ENCODE assay signal across 16 cellular contexts in the genomic region with DNA sequence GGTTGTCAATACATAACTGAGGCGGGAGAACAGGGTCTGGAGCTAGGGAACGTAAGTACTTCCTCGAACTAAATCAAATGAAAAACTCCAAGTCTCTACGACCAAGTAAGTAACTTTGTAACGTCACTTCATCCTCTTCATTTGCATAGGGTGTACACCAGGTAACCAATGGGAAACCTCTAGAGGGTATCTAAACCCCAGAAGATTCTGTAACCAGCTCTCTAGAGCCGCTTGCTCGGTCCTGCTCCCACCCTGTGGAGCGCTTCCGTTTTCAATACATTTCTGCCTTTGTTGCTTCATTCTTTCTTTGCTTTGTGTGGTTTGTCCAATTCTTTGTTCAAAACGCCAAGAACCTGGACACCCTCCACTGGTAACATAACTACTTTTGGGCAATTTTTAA.
A peak's percentile ranks its signal among the peaks of the same experiment; 100 is the strongest.
DNase-seq lines count a peak whose midpoint lies in the region; ATAC-seq and TF ChIP-seq lines count a peak whose summit lies in the region.
"Had no signal": no experiment of that assay in that cellular context is flagged by ENCODE, and none has a peak within 500 bp of the region (broad histone marks: within the 10 kb centered on the region; RNA-seq: fewer than 3 reads in every experiment).

No MANE protein-coding gene starts in this region.

- peak overlapping the region; percentile 67 to 87 for H3K27ac ChIP-seq in aorta (ENCODE audit: low read depth in 1 of 2, low read length in 2 of 2)
- H3K27ac ChIP-seq in adrenal gland: no peak overlapping the region
- H3K27ac ChIP-seq: right atrium auricular region, transverse colon had no signal

- H3K36me3 ChIP-seq in aorta (ENCODE audit: control insufficient read depth in 1 of 2, insufficient read depth in 2 of 2, low read length in 1 of 2) (no peaks in the 10 kb centered on the region), adrenal gland (replicated peaks in 1 of 2) (no peaks in the 10 kb centered on the region)
- H3K36me3 ChIP-seq: right atrium auricular region, transverse colon had no signal

- H3K4me1 ChIP-seq in aorta (ENCODE audit: control insufficient read depth in 1 of 2, insufficient read depth in 2 of 2, low read length in 2 of 2): no peaks in the 10 kb centered on the region
- H3K4me1 ChIP-seq in adrenal gland (replicated peaks in 1 of 2): no peaks in the 10 kb centered on the region
- H3K4me1 ChIP-seq: right atrium auricular region had no signal

- intact Hi-C loops in aorta (cut with DNase I) (no loop called here), adrenal gland (cut with DNase I) (no loop called here)

- H3K9me3 ChIP-seq in aorta (ENCODE audit: control insufficient read depth, low read length) (no peaks in the 10 kb centered on the region), adrenal gland (replicated peaks in 1 of 3) (no peaks in the 10 kb centered on the region)
- H3K9me3 ChIP-seq: right atrium auricular region, transverse colon had no signal

- no peak for DNase-seq in aorta
- DNase-seq in adrenal gland: no peak
- no peak for DNase-seq in NCI-H345 (lab: John Stamatoyannopoulos, UW)
- DNase-seq in kidney glomerular epithelial cell (lab: John Stamatoyannopoulos, UW): no peak
- DNase-seq: caudate nucleus; CD8-positive, alpha-beta T cell; effector memory CD8-positive, alpha-beta T cell; NCI-H1930; NCI-H69; nephron progenitor cell; transverse colon had no signal

- TF ChIP-seq POLR2A in adrenal gland (IDR thresholded peaks at IDR 0.05): no peak

- TF ChIP-seq CTCF in adrenal gland (IDR thresholded peaks at IDR 0.05): no peak

- H3K27me3 ChIP-seq in aorta (ENCODE audit: control insufficient read depth in 1 of 2, insufficient read depth in 2 of 2, low read length in 1 of 2): no peaks in the 10 kb centered on the region
- H3K27me3 ChIP-seq in adrenal gland: no peaks in the 10 kb centered on the region
- H3K27me3 ChIP-seq: right atrium auricular region, transverse colon had no signal

- 74 to 75% methylated on average over 10 of the region's 10 CpGs for WGBS in aorta, 2 donors
- WGBS in adrenal gland, 4 donors: 84 to 89% (median 89%) methylated on average over 10 of the region's 10 CpGs

- ATAC-seq in GM18873 (IDR thresholded peaks at IDR 0.05; ENCODE audit: low FRiP score, unreplicated experiment): peak; percentile 70
- ATAC-seq in GM21576 (IDR thresholded peaks at IDR 0.05; ENCODE audit: unreplicated experiment): peak; percentile 60
- peak; percentile 72 for ATAC-seq in HG03565 (IDR thresholded peaks at IDR 0.05; ENCODE audit: unreplicated experiment)
- ATAC-seq in aorta (ENCODE audit: low FRiP score): no peak
- ATAC-seq: CD8-positive, alpha-beta T cell; effector memory CD8-positive, alpha-beta T cell; GM23338 had no signal

- no peak overlapping the region for H3K4me3 ChIP-seq in aorta (ENCODE audit: low read length in 2 of 2)
- H3K4me3 ChIP-seq in adrenal gland: no peak overlapping the region
- H3K4me3 ChIP-seq: GM23338, right atrium auricular region, transverse colon had no signal

Comparison
In these comparisons a context has a peak if more than half of its experiments do, and no peak if none do; other contexts are left out.
1. H3K27ac ChIP-seq: peak in aorta (2 of 2); none in adrenal gland (0 of 5).